In genomic region chr17:13508916-13509315, GRCh38 we compare ENCODE assay signal across 14 cellular contexts.
DNase-seq lines count a peak whose midpoint lies in the region; ATAC-seq lines count a peak whose summit lies in the region.
"Had no signal": no experiment of that assay in that cellular context is flagged by ENCODE, and none has a peak within 500 bp of the region (broad histone marks: within the 10 kb centered on the region; RNA-seq: fewer than 3 reads in every experiment).

No MANE protein-coding gene starts in this region.

- peaks cover 8% of the 10 kb centered on the region for H3K4me1 Mint-ChIP-seq in activated CD4-positive, alpha-beta T cell treated with anti-CD3 and anti-CD28 coated beads, Interleukin-2, amount 10 ng/mL, durations not matched to agents 7 days and 5 days
- peaks cover 34% of the 10 kb centered on the region for H3K4me1 Mint-ChIP-seq in activated T-helper 1 cell treated with anti-CD3 and anti-CD28 coated beads, Interleukin-12 subunit alpha, Interleukin-12 subunit beta, Interleukin-2, Interleukin-4 antibody, amounts not matched to agents 30 ng/mL and 10 ng/mL and 1 ng/mL, durations not matched to agents 14 hours and 24 hours and 36 hours (ENCODE audit: low read depth)
- peaks cover 2 to 7% of the 10 kb centered on the region in 2 donors for H3K4me1 Mint-ChIP-seq in immature natural killer cell

- peaks cover 18% of the 10 kb centered on the region for H3K27me3 Mint-ChIP-seq in activated CD4-positive, alpha-beta T cell treated with anti-CD3 and anti-CD28 coated beads, Interleukin-2, amount 10 ng/mL, durations not matched to agents 7 days and 5 days
- peaks cover 11% of the 10 kb centered on the region for H3K27me3 Mint-ChIP-seq in activated T-helper 1 cell treated with anti-CD3 and anti-CD28 coated beads, Interleukin-12 subunit alpha, Interleukin-12 subunit beta, Interleukin-2, Interleukin-4 antibody, amounts not matched to agents 30 ng/mL and 10 ng/mL and 1 ng/mL, durations not matched to agents 14 hours and 24 hours and 36 hours (ENCODE audit: insufficient read depth)
- H3K27me3 Mint-ChIP-seq in immature natural killer cell (ENCODE audit: low read depth in 3 of 3): peaks cover 2 to 8% (median 5%) of the 10 kb centered on the region in 3 donors

- intact Hi-C loops in activated T-helper 1 cell treated with anti-CD3 and anti-CD28 coated beads, Interleukin-12 subunit alpha, Interleukin-12 subunit beta, Interleukin-2, Interleukin-4 antibody, amounts not matched to agents 30 ng/mL and 10 ng/mL and 1 ng/mL, durations not matched to agents 14 hours and 24 hours and 36 hours (cut with micrococcal nuclease): no loop called here

- H3K27ac Mint-ChIP-seq in activated CD4-positive, alpha-beta T cell treated with anti-CD3 and anti-CD28 coated beads, Interleukin-2, amount 10 ng/mL, durations not matched to agents 7 days and 5 days: peak overlapping the region; percentile 66
- H3K27ac Mint-ChIP-seq in activated T-helper 1 cell treated with anti-CD3 and anti-CD28 coated beads, Interleukin-12 subunit alpha, Interleukin-12 subunit beta, Interleukin-2, Interleukin-4 antibody, amounts not matched to agents 30 ng/mL and 10 ng/mL and 1 ng/mL, durations not matched to agents 14 hours and 24 hours and 36 hours: peak overlapping the region; percentile 61
- H3K27ac Mint-ChIP-seq in immature natural killer cell: no peak overlapping the region

- POLR2A ChIA-PET in activated CD4-positive, alpha-beta T cell treated with anti-CD3 and anti-CD28 coated beads, Interleukin-2, amount 10 ng/mL, durations not matched to agents 7 days and 5 days (lab: Charles Lee): no interaction called here

- H3K4me3 Mint-ChIP-seq in activated CD4-positive, alpha-beta T cell treated with anti-CD3 and anti-CD28 coated beads, Interleukin-2, amount 10 ng/mL, durations not matched to agents 7 days and 5 days: peak overlapping the region; percentile 4
- peak overlapping the region; percentile 6 for H3K4me3 Mint-ChIP-seq in activated T-helper 1 cell treated with anti-CD3 and anti-CD28 coated beads, Interleukin-12 subunit alpha, Interleukin-12 subunit beta, Interleukin-2, Interleukin-4 antibody, amounts not matched to agents 30 ng/mL and 10 ng/mL and 1 ng/mL, durations not matched to agents 14 hours and 24 hours and 36 hours
- peak overlapping the region in 2 of 5 donors; percentile 5 to 15 for H3K4me3 Mint-ChIP-seq in immature natural killer cell

- H3K9me3 Mint-ChIP-seq in activated CD4-positive, alpha-beta T cell treated with anti-CD3 and anti-CD28 coated beads, Interleukin-2, amount 10 ng/mL, durations not matched to agents 7 days and 5 days: no peaks in the 10 kb centered on the region
- H3K9me3 Mint-ChIP-seq in activated T-helper 1 cell treated with anti-CD3 and anti-CD28 coated beads, Interleukin-12 subunit alpha, Interleukin-12 subunit beta, Interleukin-2, Interleukin-4 antibody, amounts not matched to agents 30 ng/mL and 10 ng/mL and 1 ng/mL, durations not matched to agents 14 hours and 24 hours and 36 hours: no peaks in the 10 kb centered on the region
- H3K9me3 Mint-ChIP-seq in immature natural killer cell: peaks cover 0 to 2% (median 0%) of the 10 kb centered on the region in 6 donors

- CTCF ChIA-PET in activated CD4-positive, alpha-beta T cell treated with anti-CD3 and anti-CD28 coated beads, Interleukin-2, amount 10 ng/mL, durations not matched to agents 7 days and 5 days (lab: Charles Lee): no interaction called here

- DNase-seq in activated CD4-positive, alpha-beta T cell treated with anti-CD3 and anti-CD28 coated beads, Interleukin-2, amount 10 ng/mL, durations not matched to agents 7 days and 5 days: no peak
- DNase-seq in activated CD4-positive, alpha-beta T cell treated with anti-CD3 and anti-CD28 coated beads, Interleukin-2, amount 50 U/mL, for 4 hours: no peak
- DNase-seq in HT1080 (ENCODE audit: low read depth) (peak; percentile 18), myocyte (ENCODE audit: low read depth) (peak; percentile 21), GM19238 (ENCODE audit: insufficient read length, low spot score) (no peak), immature natural killer cell (no peak)
- DNase-seq in activated T-helper 1 cell treated with anti-CD3 and anti-CD28 coated beads, Interleukin-12 subunit alpha, Interleukin-12 subunit beta, Interleukin-2, Interleukin-4 antibody, amounts not matched to agents 30 ng/mL and 10 ng/mL and 1 ng/mL, durations not matched to agents 14 hours and 24 hours and 36 hours (ENCODE audit: low spot score): no peak
- DNase-seq: activated naive CD4-positive, alpha-beta T cell treated with Interleukin-2 at 50 U/mL for 16 hours; Caco-2; left lung; NCI-H1417; NCI-H2227 treated with DMSO at 0.1 percent for 48 hours; SJCRH30 had no signal

- H3K36me3 Mint-ChIP-seq in activated CD4-positive, alpha-beta T cell treated with anti-CD3 and anti-CD28 coated beads, Interleukin-2, amount 10 ng/mL, durations not matched to agents 7 days and 5 days (ENCODE audit: low read depth): no peaks in the 10 kb centered on the region
- H3K36me3 Mint-ChIP-seq in activated T-helper 1 cell treated with anti-CD3 and anti-CD28 coated beads, Interleukin-12 subunit alpha, Interleukin-12 subunit beta, Interleukin-2, Interleukin-4 antibody, amounts not matched to agents 30 ng/mL and 10 ng/mL and 1 ng/mL, durations not matched to agents 14 hours and 24 hours and 36 hours (ENCODE audit: low read depth): no peaks in the 10 kb centered on the region
- no peaks in the 10 kb centered on the region for H3K36me3 Mint-ChIP-seq in immature natural killer cell

- no peak for ATAC-seq in GM19467 (IDR thresholded peaks at IDR 0.05; ENCODE audit: unreplicated experiment)

Comparison
In these comparisons a context has a peak if more than half of its experiments do, and no peak if none do; other contexts are left out.
1. DNase-seq: peak in HT1080 (single experiment) and myocyte (single experiment); none in activated CD4-positive, alpha-beta T cell treated with anti-CD3 and anti-CD28 coated beads, Interleukin-2, amount 10 ng/mL, durations not matched to agents 7 days and 5 days (single experiment), activated CD4-positive, alpha-beta T cell treated with anti-CD3 and anti-CD28 coated beads, Interleukin-2, amount 50 U/mL, for 4 hours (0 of 2), activated T-helper 1 cell treated with anti-CD3 and anti-CD28 coated beads, Interleukin-12 subunit alpha, Interleukin-12 subunit beta, Interleukin-2, Interleukin-4 antibody, amounts not matched to agents 30 ng/mL and 10 ng/mL and 1 ng/mL, durations not matched to agents 14 hours and 24 hours and 36 hours (single experiment), GM19238 (single experiment) and immature natural killer cell (0 of 3).
2. H3K27ac Mint-ChIP-seq: peak in activated CD4-positive, alpha-beta T cell treated with anti-CD3 and anti-CD28 coated beads, Interleukin-2, amount 10 ng/mL, durations not matched to agents 7 days and 5 days (single experiment) and activated T-helper 1 cell treated with anti-CD3 and anti-CD28 coated beads, Interleukin-12 subunit alpha, Interleukin-12 subunit beta, Interleukin-2, Interleukin-4 antibody, amounts not matched to agents 30 ng/mL and 10 ng/mL and 1 ng/mL, durations not matched to agents 14 hours and 24 hours and 36 hours (single experiment); none in immature natural killer cell (0 of 6).